Comparison of ENCODE assay signal across 12 cellular contexts in genomic region chr12:110687770-110688169, GRCh38. TPM values are rescaled to one million over a fixed set of nuclear protein-coding genes. Genes with fewer than 3 reads are reported as not detected.
DNase-seq lines count a peak whose midpoint lies in the region; FAIRE-seq and TF ChIP-seq lines count a peak whose summit lies in the region.
"Had no signal": no experiment of that assay in that cellular context is flagged by ENCODE, and none has a peak within 500 bp of the region (broad histone marks: within the 10 kb centered on the region; RNA-seq: fewer than 3 reads in every experiment).

No MANE protein-coding gene starts in this region.

- H3K79me2 ChIP-seq in DOHH2 (ENCODE audit: control insufficient read depth, low read length), result peaks cover 49% of the 10 kb centered on the region

- FAIRE-seq in GM19239 (lab: Jason Lieb, UNC), result peak; percentile 95

- H3K36me3 ChIP-seq in DOHH2 (ENCODE audit: control insufficient read depth, low read length), result peaks cover 52% of the 10 kb centered on the region
- H3K36me3 ChIP-seq in breast epithelium, result no peaks in the 10 kb centered on the region

- H3K4me2 ChIP-seq in DOHH2 (ENCODE audit: low read length), result peak overlapping the region; percentile 100

- no peak for TF ChIP-seq CTCF in DOHH2 (IDR thresholded peaks at IDR 0.05; ENCODE audit: low read depth, low read length, poor library complexity, severe bottlenecking)
- TF ChIP-seq CTCF in nephron (IDR thresholded peaks at IDR 0.05; ENCODE audit: unreplicated experiment in 3 of 3), result no peak
- no peak for TF ChIP-seq CTCF in breast epithelium (IDR thresholded peaks at IDR 0.05)

- H3K4me3 Mint-ChIP-seq in activated naive CD8-positive, alpha-beta T cell, result peak overlapping the region; percentile 76
- H3K4me3 Mint-ChIP-seq in nephron, result peak overlapping the region; percentile 72 to 85 (median 76)

- H3K27me3 ChIP-seq in DOHH2 (ENCODE audit: control insufficient read depth, low read length) (no peaks in the 10 kb centered on the region), breast epithelium (no peaks in the 10 kb centered on the region)

- peaks cover 6% of the 10 kb centered on the region for H3K36me3 Mint-ChIP-seq in activated naive CD8-positive, alpha-beta T cell
- peaks cover 19% of the 10 kb centered on the region for H3K36me3 Mint-ChIP-seq in nephron (ENCODE audit: low read depth)

- H3K9me3 ChIP-seq in DOHH2 (ENCODE audit: control insufficient read depth, insufficient read depth, low read length) (no peaks in the 10 kb centered on the region), breast epithelium (no peaks in the 10 kb centered on the region)

- intact Hi-C loops in breast epithelium (cut with DNase I; ENCODE audit: low total_unique reads), result no loop called here

- TF ChIP-seq POLR2A in breast epithelium (IDR thresholded peaks at IDR 0.05), result no peak

- DNase-seq in GM19239 (ENCODE audit: insufficient read length, low spot score), result no peak
- DNase-seq in NCI-H2227 (lab: John Stamatoyannopoulos, UW; ENCODE audit: unreplicated experiment), result no peak
- no peak for DNase-seq in breast epithelium (ENCODE audit: low spot score in 2 of 2)
- no peak for DNase-seq in NCI-H526 (lab: John Stamatoyannopoulos, UW)
- no peak for DNase-seq in RKO (ENCODE audit: low spot score)
- DNase-seq: dermis blood vessel endothelial cell; NCI-H1930; stimulated activated CD4-positive, alpha-beta T cell treated with anti-CD3 and anti-CD28 coated beads, Interleukin-15, amount 100 ng/mL, for 24 hours; substantia nigra had no signal

- no peaks in the 10 kb centered on the region for H3K9me3 Mint-ChIP-seq in activated naive CD8-positive, alpha-beta T cell (ENCODE audit: low read depth)
- H3K9me3 Mint-ChIP-seq in nephron, result peaks cover 13% of the 10 kb centered on the region

- 0 out of 2 replicates have a peak, but pooled peaks cover 6% of the 10 kb centered on the region for H4K20me1 ChIP-seq in DOHH2 (ENCODE audit: control insufficient read depth, insufficient read depth, low read depth, low read length)

- H3K4me3 ChIP-seq in DOHH2 (ENCODE audit: low read length) (peak overlapping the region; percentile 98), breast epithelium (no peak overlapping the region)

- no peaks in the 10 kb centered on the region for H3K9me2 ChIP-seq in DOHH2 (replicated peaks; ENCODE audit: control insufficient read depth, low read length)

- no peaks in the 10 kb centered on the region for H3K27me3 Mint-ChIP-seq in activated naive CD8-positive, alpha-beta T cell
- H3K27me3 Mint-ChIP-seq in nephron (ENCODE audit: low read depth), result peaks cover 20% of the 10 kb centered on the region

- H3K4me1 Mint-ChIP-seq in activated naive CD8-positive, alpha-beta T cell (ENCODE audit: low read depth), result peaks cover 34% of the 10 kb centered on the region
- peaks cover 10% of the 10 kb centered on the region for H3K4me1 Mint-ChIP-seq in nephron

- H3K27ac ChIP-seq in DOHH2 (ENCODE audit: low read depth, low read length), result peak overlapping the region; percentile 93
- no peak overlapping the region for H3K27ac ChIP-seq in breast epithelium

- H3F3A ChIP-seq in DOHH2 (ENCODE audit: control insufficient read depth, insufficient read depth), result peaks cover 19% of the 10 kb centered on the region

- peaks cover 89% of the 10 kb centered on the region for H3K4me1 ChIP-seq in DOHH2 (ENCODE audit: control insufficient read depth, low read length)
- peaks cover 4 to 5% of the 10 kb centered on the region in 2 donors for H3K4me1 ChIP-seq in breast epithelium

- no peak overlapping the region for H3K27ac Mint-ChIP-seq in activated naive CD8-positive, alpha-beta T cell
- H3K27ac Mint-ChIP-seq in nephron, result peak overlapping the region in 1 of 3 experiments; percentile 8

RNA-seq across cellular contexts. Expression of gene HVCN1, which starts 1.1 kb away (rescaled TPM):
- total RNA-seq in breast epithelium, result 10 to 100 TPM in 1 of 3 donors, 1 to 10 TPM in 2; 2.6 to 16.6 (median 7.6) TPM

RNA-seq across cellular contexts. Expression of gene PPP1CC, which starts 54.9 kb away (rescaled TPM):
- 100 to 1,000 TPM in 2 of 3 donors, 10 to 100 TPM in 1; 97.7 to 135 (median 106) TPM for total RNA-seq in breast epithelium
